13 cellular contexts compared by ENCODE assay signal in genomic region chr3:53153914-53154434, GRCh38.
"Had no signal": no experiment of that assay in that cellular context is flagged by ENCODE, and none has a peak within 500 bp of the region (broad histone marks: within the 10 kb centered on the region; RNA-seq: fewer than 3 reads in every experiment).

No MANE protein-coding gene starts in this region.

- ATAC-seq: activated CD8-positive, alpha-beta T cell treated with anti-CD3 and anti-CD28 coated beads for 36 hours; heart right ventricle; left lobe of liver; natural killer cell had no signal

- H3K9me3 ChIP-seq: heart right ventricle, tibial artery had no signal

- H3K27ac ChIP-seq: heart right ventricle, tibial artery had no signal

- DNase-seq: activated CD4-positive, alpha-beta T cell treated with anti-CD3 and anti-CD28 coated beads for 4 hours; activated CD8-positive, alpha-beta memory T cell treated with anti-CD3 and anti-CD28 coated beads, Interleukin-2, amount 50 U/mL, for 4 hours; activated CD8-positive, alpha-beta T cell treated with anti-CD3 and anti-CD28 coated beads for 36 hours; cortex of kidney; effector memory CD4-positive, alpha-beta T cell; heart right ventricle; natural killer cell; occipital lobe; stimulated activated CD4-positive, alpha-beta T cell treated with anti-CD3 and anti-CD28 coated beads, Interleukin-15, amount 100 ng/mL, for 24 hours; stimulated activated CD4-positive, alpha-beta T cell treated with anti-CD3 and anti-CD28 coated beads, Interleukin-4, amount 100 ng/mL, for 24 hours; T-helper 9 cell; tibial artery had no signal

- H3K27me3 ChIP-seq: tibial artery had no signal

- H3K4me3 ChIP-seq: heart right ventricle, tibial artery had no signal

- H3K36me3 ChIP-seq: heart right ventricle, tibial artery had no signal
